Comparison of ENCODE assay signal across 26 cellular contexts in the genomic region with DNA sequence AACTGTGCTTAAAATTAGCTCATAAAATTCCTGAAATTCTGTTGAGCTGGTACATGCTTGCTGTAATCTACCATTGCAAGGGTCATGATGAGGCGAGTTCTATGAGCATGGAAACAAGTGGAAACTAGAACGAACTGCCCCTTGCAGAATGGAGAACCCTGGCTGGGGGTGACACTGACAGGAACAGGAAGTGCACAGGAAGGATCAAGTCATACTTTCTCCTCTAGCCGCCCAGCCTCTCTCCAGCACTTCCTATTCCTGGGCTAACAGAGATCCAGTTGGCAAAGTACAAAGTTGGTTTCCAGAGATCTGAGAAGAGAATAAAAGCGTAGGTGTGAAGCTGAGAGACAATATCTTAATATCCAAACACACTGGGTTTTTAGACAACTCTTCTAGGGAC.
DNase-seq lines count a peak whose midpoint lies in the region; ATAC-seq, FAIRE-seq and TF ChIP-seq lines count a peak whose summit lies in the region.
"Had no signal": no experiment of that assay in that cellular context is flagged by ENCODE, and none has a peak within 500 bp of the region (broad histone marks: within the 10 kb centered on the region; RNA-seq: fewer than 3 reads in every experiment).

No MANE protein-coding gene starts in this region.

- H3K4me3 ChIP-seq in Loucy (ENCODE audit: low read length, poor library complexity, severe bottlenecking): no peak overlapping the region
- H3K4me3 ChIP-seq in GM12878: no peak overlapping the region
- H3K4me3 ChIP-seq: A549 had no signal

- BruUV-seq in GM12878 (replicated peaks; lab: Mats Ljungman, UMichigan): no TSS peak

- H3K9me3 ChIP-seq in Loucy (ENCODE audit: insufficient read depth, low read depth, low read length) (no peaks in the 10 kb centered on the region), GM12878 (replicated peaks; ENCODE audit: control insufficient read depth, insufficient read depth, low read length) (no peaks in the 10 kb centered on the region)
- H3K9me3 ChIP-seq: A549 had no signal

- H3K27me3 ChIP-seq in Loucy (ENCODE audit: insufficient read depth, low read length, poor library complexity, severe bottlenecking): no peaks in the 10 kb centered on the region
- H3K27me3 ChIP-seq in GM12878 (replicated peaks in 1 of 2; ENCODE audit: control insufficient read depth in 2 of 2, insufficient read depth in 2 of 2, low read length in 1 of 2): no peaks in the 10 kb centered on the region

- no peaks in the 10 kb centered on the region for H3K36me3 ChIP-seq in Loucy (ENCODE audit: insufficient read depth, low read length)
- H3K36me3 ChIP-seq in GM12878 (ENCODE audit: control insufficient read depth in 2 of 2, insufficient read depth in 2 of 2, low read length in 1 of 2): no peaks in the 10 kb centered on the region

- WGBS in GM12878 (ENCODE audit: insufficient coverage, insufficient replicate concordance, low lambda C conversion rate, missing lambda C conversion rate): 2% methylated on average over 4 of the region's 4 CpGs

- RAD21 ChIA-PET in GM12878 (lab: Charles Lee; ENCODE audit: unreplicated experiment): no interaction called here

- H2AFZ ChIP-seq in Loucy (ENCODE audit: low read length) (peak overlapping the region; percentile 58; the same call in 1 of the 2 replicates), GM12878 (ENCODE audit: control insufficient read depth, low read depth, low read length) (no peak overlapping the region)

- H3K9ac ChIP-seq in Loucy (ENCODE audit: low read depth, low read length, poor library complexity, severe bottlenecking) (no peak overlapping the region), GM12878 (ENCODE audit: control insufficient read depth, insufficient read depth, low read length) (no peak overlapping the region)
- H3K9ac ChIP-seq: KMS-11 had no signal

- no peaks in the 10 kb centered on the region for H3K4me1 Mint-ChIP-seq in stimulated activated memory B cell treated with anti-CD40 and anti-IgM and Interleukin-4, amounts not matched to agents 10 μg/mL and 1 μg/mL and 100 μg/mL, for 72 hours

- H3K27me3 Mint-ChIP-seq in stimulated activated memory B cell treated with anti-CD40 and anti-IgM and Interleukin-4, amounts not matched to agents 10 μg/mL and 1 μg/mL and 100 μg/mL, for 72 hours: no peaks in the 10 kb centered on the region

- SMC1A ChIA-PET in GM12878 (lab: Charles Lee; ENCODE audit: uncharacterized antibody, unreplicated experiment): interaction anchor here (1.0 kb wide), 1 partner anchor 89 kb away, joined by 3 read pairs; no protein-coding TSS in a partner anchor

- ATAC-seq in GM12878: no peak
- ATAC-seq in stimulated activated memory B cell treated with anti-CD40 and anti-IgM and Interleukin-4, amounts not matched to agents 10 μg/mL and 1 μg/mL and 100 μg/mL, for 72 hours: no peak
- ATAC-seq: A549; CD8-positive, alpha-beta T cell had no signal

- H3F3A ChIP-seq in Loucy (ENCODE audit: low read depth): no peaks in the 10 kb centered on the region

- H3K4me2 ChIP-seq in Loucy (ENCODE audit: low read depth, low read length, poor library complexity, severe bottlenecking): no peak overlapping the region
- H3K4me2 ChIP-seq in GM12878 (ENCODE audit: control insufficient read depth, insufficient read depth): no peak overlapping the region
- H3K4me2 ChIP-seq: A549, KMS-11 had no signal

- DNase-seq in HT1080 (ENCODE audit: low read depth) (peak; percentile 41), GM12878 (ENCODE audit: low read depth, low spot score) (no peak), lung microvascular endothelial cell (ENCODE audit: low read depth in 2 of 2) (peak; percentile 34 to 48), erythroblast (lab: John Stamatoyannopoulos, UW) (no peak), GM19238 (ENCODE audit: insufficient read length, low spot score) (no peak)
- DNase-seq: AML-193; Calu3; CD8-positive, alpha-beta T cell; DMS79 treated with DMSO at 0.1 percent for 48 hours; GF-D8; NCI-H1092; NCI-H1417 treated with DMSO at 0.1 percent for 48 hours; NCI-H1694 treated with DMSO at 0.1 percent for 48 hours; NCI-H2081; NCI-H226; NCI-H510A; NCI-H69; Right ventricle myocardium superior; RPMI8226 had no signal

- TF ChIP-seq EP300 in GM12878 (IDR thresholded peaks at IDR 0.05; ENCODE audit: borderline replicate concordance in 1 of 2, control insufficient read depth in 1 of 2, low read depth in 2 of 2, low read length in 2 of 2): no peak

- intact Hi-C loops in GM12878 (cut with micrococcal nuclease; ENCODE audit: unreplicated experiment): no loop called here

- H3K9me3 Mint-ChIP-seq in stimulated activated memory B cell treated with anti-CD40 and anti-IgM and Interleukin-4, amounts not matched to agents 10 μg/mL and 1 μg/mL and 100 μg/mL, for 72 hours: no peaks in the 10 kb centered on the region
- H3K9me3 Mint-ChIP-seq: CD8-positive, alpha-beta T cell had no signal

- no peak for TF ChIP-seq CTCF in Loucy (conservative IDR thresholded peaks at IDR 0.05; ENCODE audit: low read length)
- no peak for TF ChIP-seq CTCF in GM12878 (IDR thresholded peaks at IDR 0.05 in 2 of 3, conservative IDR thresholded peaks at IDR 0.05 in 1 of 3; ENCODE audit: control insufficient read depth in 2 of 3, extremely low read depth in 1 of 3, insufficient read depth in 1 of 3, low read depth in 3 of 3, low read length in 3 of 3)

- FAIRE-seq in GM12878 (lab: Jason Lieb, UNC): no peak
- FAIRE-seq: A549, GM12892, H54 had no signal

- no peak overlapping the region for H3K27ac ChIP-seq in GM12878 (ENCODE audit: control insufficient read depth, insufficient read depth)
- H3K27ac ChIP-seq: A549, C4-2B, KMS-11 had no signal

- in situ Hi-C loops in GM12878 (cut with MboI): no loop called here

- no peak for TF ChIP-seq RAD21 in GM12878 (IDR thresholded peaks at IDR 0.05; ENCODE audit: insufficient read depth, low read depth, low read length)

- CTCF ChIA-PET in GM12878 (lab: Yijun Ruan, JAX): no interaction called here

- no peak overlapping the region for H3K4me3 Mint-ChIP-seq in stimulated activated memory B cell treated with anti-CD40 and anti-IgM and Interleukin-4, amounts not matched to agents 10 μg/mL and 1 μg/mL and 100 μg/mL, for 72 hours
- H3K4me3 Mint-ChIP-seq: CD8-positive, alpha-beta T cell had no signal

- TF ChIP-seq POLR2A in GM12878 (IDR thresholded peaks at IDR 0.05; ENCODE audit: low read depth, low read length) (no peak), erythroblast (IDR thresholded peaks at IDR 0.05; ENCODE audit: low read length) (no peak)

- H3K9me2 ChIP-seq in Loucy (replicated peaks; ENCODE audit: low read depth, low read length): no peaks in the 10 kb centered on the region

- no peak overlapping the region for H3K27ac Mint-ChIP-seq in stimulated activated memory B cell treated with anti-CD40 and anti-IgM and Interleukin-4, amounts not matched to agents 10 μg/mL and 1 μg/mL and 100 μg/mL, for 72 hours
- H3K27ac Mint-ChIP-seq: CD8-positive, alpha-beta T cell had no signal

- H4K20me1 ChIP-seq in Loucy (ENCODE audit: insufficient read depth, low read length, poor library complexity, severe bottlenecking) (no peaks in the 10 kb centered on the region), GM12878 (ENCODE audit: control insufficient read depth, insufficient read depth) (no peaks in the 10 kb centered on the region)

- no peaks in the 10 kb centered on the region for H3K36me3 Mint-ChIP-seq in stimulated activated memory B cell treated with anti-CD40 and anti-IgM and Interleukin-4, amounts not matched to agents 10 μg/mL and 1 μg/mL and 100 μg/mL, for 72 hours
- H3K36me3 Mint-ChIP-seq: CD8-positive, alpha-beta T cell had no signal

- H3K4me1 ChIP-seq in Loucy (ENCODE audit: insufficient read depth, low read length, poor library complexity, severe bottlenecking) (peaks cover 10% of the 10 kb centered on the region), GM12878 (ENCODE audit: control insufficient read depth, insufficient read depth, low read length) (no peaks in the 10 kb centered on the region)
- H3K4me1 ChIP-seq: A549 had no signal

- H3K79me2 ChIP-seq in Loucy (ENCODE audit: insufficient read depth, low read length) (no peaks in the 10 kb centered on the region), GM12878 (ENCODE audit: control insufficient read depth, insufficient read depth, low read length) (no peaks in the 10 kb centered on the region)

- POLR2A ChIA-PET in GM12878 (lab: Charles Lee): no interaction called here

TF ChIP-seq in GM12878, 131 proteins besides CTCF, POLR2A, EP300 and RAD21:
- TF ChIP-seq BMI1 (IDR thresholded peaks at IDR 0.05; ENCODE audit: borderline replicate concordance): no peak
- TF ChIP-seq SMAD5 (IDR thresholded peaks at IDR 0.05; ENCODE audit: low read depth): no peak
- TF ChIP-seq SPI1 (IDR thresholded peaks at IDR 0.05; ENCODE audit: borderline replicate concordance, insufficient read depth, low read depth, low read length): 0 out of 2 replicates have a peak, but pooled peaks have one; percentile 9
- TF ChIP-seq, protein P1, sequence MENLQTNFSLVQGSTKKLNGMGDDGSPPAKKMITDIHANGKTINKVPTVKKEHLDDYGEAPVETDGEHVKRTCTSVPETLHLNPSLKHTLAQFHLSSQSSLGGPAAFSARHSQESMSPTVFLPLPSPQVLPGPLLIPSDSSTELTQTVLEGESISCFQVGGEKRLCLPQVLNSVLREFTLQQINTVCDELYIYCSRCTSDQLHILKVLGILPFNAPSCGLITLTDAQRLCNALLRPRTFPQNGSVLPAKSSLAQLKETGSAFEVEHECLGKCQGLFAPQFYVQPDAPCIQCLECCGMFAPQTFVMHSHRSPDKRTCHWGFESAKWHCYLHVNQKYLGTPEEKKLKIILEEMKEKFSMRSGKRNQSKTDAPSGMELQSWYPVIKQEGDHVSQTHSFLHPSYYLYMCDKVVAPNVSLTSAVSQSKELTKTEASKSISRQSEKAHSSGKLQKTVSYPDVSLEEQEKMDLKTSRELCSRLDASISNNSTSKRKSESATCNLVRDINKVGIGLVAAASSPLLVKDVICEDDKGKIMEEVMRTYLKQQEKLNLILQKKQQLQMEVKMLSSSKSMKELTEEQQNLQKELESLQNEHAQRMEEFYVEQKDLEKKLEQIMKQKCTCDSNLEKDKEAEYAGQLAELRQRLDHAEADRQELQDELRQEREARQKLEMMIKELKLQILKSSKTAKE (IDR thresholded peaks at IDR 0.05; ENCODE audit: low read depth, poor library complexity, severe bottlenecking): no peak
TF ChIP-seq in GM12878: peak in this region for 1.

Comparison
In these comparisons a context has a peak if more than half of its experiments do, and no peak if none do; other contexts are left out.
1. DNase-seq: peak in HT1080 (single experiment) and lung microvascular endothelial cell (2 of 2); none in GM12878 (single experiment), erythroblast (0 of 2) and GM19238 (single experiment).